ENCODE assay signal across 1 cellular context in genomic region chr3:50616003-50616769, GRCh38.
TF ChIP-seq lines count a peak whose summit lies in the region.

No MANE protein-coding gene starts in this region.

TF ChIP-seq in HepG2, 621 proteins besides CTCF, POLR2A, EP300 and RAD21 (continued from another document and continues in another):
- no peak for TF ChIP-seq HIC2 (CRISPR knock-in tag; IDR thresholded peaks at IDR 0.05; ENCODE audit: low read depth)
- TF ChIP-seq GABPB1 (CRISPR knock-in tag; IDR thresholded peaks at IDR 0.05) = peak; percentile 49; the same call in 1 of the 2 replicates
- TF ChIP-seq HDAC6 (IDR thresholded peaks at IDR 0.05; ENCODE audit: low read depth, low read length) = no peak
- peak; percentile 7; the same call in 1 of the 2 replicates for TF ChIP-seq SAP130 (CRISPR knock-in tag; IDR thresholded peaks at IDR 0.05; ENCODE audit: low read depth)
- TF ChIP-seq BCL6 (CRISPR knock-in tag; IDR thresholded peaks at IDR 0.05) = peak; percentile 54
- TF ChIP-seq ZNF639 (CRISPR knock-in tag; conservative IDR thresholded peaks at IDR 0.05) = no peak
- no peak for TF ChIP-seq MYC (CRISPR knock-in tag; IDR thresholded peaks at IDR 0.05; ENCODE audit: borderline replicate concordance)
- TF ChIP-seq SOX6 (IDR thresholded peaks at IDR 0.05) = no peak
- TF ChIP-seq SOX6 (CRISPR knock-in tag; IDR thresholded peaks at IDR 0.05) = 0 out of 2 replicates have a peak, but pooled peaks have one; percentile 24
- 0 out of 2 replicates have a peak, but pooled peaks have one; percentile 53 for TF ChIP-seq MYPOP (CRISPR knock-in tag; IDR thresholded peaks at IDR 0.05)
- no peak for TF ChIP-seq ZNF180 (CRISPR knock-in tag; IDR thresholded peaks at IDR 0.05; ENCODE audit: borderline replicate concordance, low read depth)
- no peak for TF ChIP-seq NCOR1 (IDR thresholded peaks at IDR 0.05; ENCODE audit: borderline replicate concordance, low read length)
- no peak for TF ChIP-seq ZNF780A (CRISPR knock-in tag; IDR thresholded peaks at IDR 0.05)
- TF ChIP-seq ZSCAN29 (CRISPR knock-in tag; conservative IDR thresholded peaks at IDR 0.05) = no peak
- no peak for TF ChIP-seq HDAC1 (CRISPR knock-in tag; IDR thresholded peaks at IDR 0.05)
- no peak for TF ChIP-seq ZSCAN22 (CRISPR knock-in tag; IDR thresholded peaks at IDR 0.05)
- TF ChIP-seq HNF4A (CRISPR knock-in tag; IDR thresholded peaks at IDR 0.05) = no peak
- TF ChIP-seq CREB3 (CRISPR knock-in tag; IDR thresholded peaks at IDR 0.05) = no peak
- no peak for TF ChIP-seq ZNF841 (CRISPR knock-in tag; IDR thresholded peaks at IDR 0.05; ENCODE audit: borderline replicate concordance)
- TF ChIP-seq ZNF761 (CRISPR knock-in tag; conservative IDR thresholded peaks at IDR 0.05) = no peak
- peak; percentile 56; the same call in 1 of the 2 replicates for TF ChIP-seq ELF3 (CRISPR knock-in tag; IDR thresholded peaks at IDR 0.05)
- peak; percentile 57 for TF ChIP-seq ZNF605 (CRISPR knock-in tag; IDR thresholded peaks at IDR 0.05)
- no peak for TF ChIP-seq FOXA3 (CRISPR knock-in tag; IDR thresholded peaks at IDR 0.05)
- no peak for TF ChIP-seq ZNF484 (CRISPR knock-in tag; IDR thresholded peaks at IDR 0.05; ENCODE audit: borderline replicate concordance, low read depth)
- TF ChIP-seq KLF9 (CRISPR knock-in tag; IDR thresholded peaks at IDR 0.05; ENCODE audit: low read depth) = no peak
- no peak for TF ChIP-seq SRSF4 (IDR thresholded peaks at IDR 0.05; ENCODE audit: low read depth, low read length, poor library complexity, severe bottlenecking)
- no peak for TF ChIP-seq ARID3A (IDR thresholded peaks at IDR 0.05; ENCODE audit: low read depth, low read length)
- 0 out of 2 replicates have a peak, but pooled peaks have one; percentile 24 for TF ChIP-seq ZNF768 (CRISPR knock-in tag; IDR thresholded peaks at IDR 0.05)
- TF ChIP-seq ATF6 (CRISPR knock-in tag; conservative IDR thresholded peaks at IDR 0.05) = 0 out of 2 replicates have a peak, but pooled peaks have one; percentile 36
- no peak for TF ChIP-seq SP140L (CRISPR knock-in tag; IDR thresholded peaks at IDR 0.05; ENCODE audit: borderline replicate concordance)
- TF ChIP-seq ONECUT2 (CRISPR knock-in tag; IDR thresholded peaks at IDR 0.05) = no peak
- no peak for TF ChIP-seq ESRRA (CRISPR knock-in tag; IDR thresholded peaks at IDR 0.05; ENCODE audit: low read depth)
- no peak for TF ChIP-seq JUNB (CRISPR knock-in tag; IDR thresholded peaks at IDR 0.05; ENCODE audit: borderline replicate concordance)
- TF ChIP-seq ZNF589 (CRISPR knock-in tag; conservative IDR thresholded peaks at IDR 0.05) = no peak
- TF ChIP-seq ZNF83 (CRISPR knock-in tag; IDR thresholded peaks at IDR 0.05; ENCODE audit: borderline replicate concordance) = no peak
- peak; percentile 40; the same call in 1 of the 2 replicates for TF ChIP-seq ZNF800 (CRISPR knock-in tag; IDR thresholded peaks at IDR 0.05)
- no peak for TF ChIP-seq ZNF597 (CRISPR knock-in tag; IDR thresholded peaks at IDR 0.05)
- TF ChIP-seq CCAR2 (optimal IDR thresholded peaks at IDR 0.05; ENCODE audit: low read depth, low read length) = no peak
- no peak for TF ChIP-seq AKNA (CRISPR knock-in tag; IDR thresholded peaks at IDR 0.05; ENCODE audit: borderline replicate concordance)
- no peak for TF ChIP-seq BCLAF1 (IDR thresholded peaks at IDR 0.05)
- TF ChIP-seq CHD4 (IDR thresholded peaks at IDR 0.05; ENCODE audit: borderline replicate concordance, low read length) = no peak
- TF ChIP-seq HHEX (CRISPR knock-in tag; IDR thresholded peaks at IDR 0.05) = no peak
- no peak for TF ChIP-seq ZNF451 (CRISPR knock-in tag; IDR thresholded peaks at IDR 0.05)
- TF ChIP-seq TMF1 (CRISPR knock-in tag; IDR thresholded peaks at IDR 0.05; ENCODE audit: low read depth) = no peak
- TF ChIP-seq ZNF468 (CRISPR knock-in tag; IDR thresholded peaks at IDR 0.05) = no peak
